Comparison of ENCODE assay signal across 22 cellular contexts in genomic region chr6:43277083-43277642, GRCh38. TPM values are rescaled to one million over a fixed set of nuclear protein-coding genes. Genes with fewer than 3 reads are reported as not detected.
DNase-seq lines count a peak whose midpoint lies in the region; FAIRE-seq and TF ChIP-seq lines count a peak whose summit lies in the region.
"Had no signal": no experiment of that assay in that cellular context is flagged by ENCODE, and none has a peak within 500 bp of the region (broad histone marks: within the 10 kb centered on the region; RNA-seq: fewer than 3 reads in every experiment).

No MANE protein-coding gene starts in this region.

- H3K9me3 Mint-ChIP-seq in CD4-positive, alpha-beta memory T cell: no peaks in the 10 kb centered on the region
- no peaks in the 10 kb centered on the region for H3K9me3 Mint-ChIP-seq in neural progenitor cell
- no peaks in the 10 kb centered on the region for H3K9me3 Mint-ChIP-seq in HFFc6
- H3K9me3 Mint-ChIP-seq: activated T-helper 1 cell treated with anti-CD3 and anti-CD28 coated beads, Interleukin-12 subunit alpha, Interleukin-12 subunit beta, Interleukin-2, Interleukin-4 antibody, amounts not matched to agents 30 ng/mL and 10 ng/mL and 1 ng/mL, durations not matched to agents 14 hours and 24 hours and 36 hours; T-helper 1 cell treated with Interleukin-12 subunit alpha and Interleukin-12 subunit beta and Interleukin-4 antibody, amounts not matched to agents 30 μg/mL and 1 μg/mL, for 36 hours had no signal

- POLR2A ChIA-PET in CD4-positive, alpha-beta memory T cell (lab: Charles Lee; ENCODE audit: partially characterized antibody): interaction anchor here (0.6 kb wide), 1 partner anchor 282 kb away, joined by 3 read pairs; no protein-coding TSS in a partner anchor

- no peak overlapping the region for H3K27ac ChIP-seq in CD4-positive, alpha-beta memory T cell (ENCODE audit: low read depth, low read length)
- H3K27ac ChIP-seq in Peyer's patch (peak overlapping the region in 3 of 4 donors; percentile 79 to 94 (median 93)), kidney (ENCODE audit: low read depth in 2 of 2, low read length in 2 of 2) (peak overlapping the region; percentile 78 to 82), neural progenitor cell (no peak overlapping the region)
- H3K27ac ChIP-seq: breast epithelium, left ventricle myocardium inferior, SJCRH30, thoracic aorta had no signal

- peaks cover 4 to 9% (median 6%) of the 10 kb centered on the region in 4 donors for H3K4me1 Mint-ChIP-seq in CD4-positive, alpha-beta memory T cell
- H3K4me1 Mint-ChIP-seq in neural progenitor cell: peaks cover 38% of the 10 kb centered on the region
- peaks cover 25% of the 10 kb centered on the region for H3K4me1 Mint-ChIP-seq in HFFc6 (ENCODE audit: low read depth)

- no peak for DNase-seq in CD4-positive, alpha-beta memory T cell
- DNase-seq in Peyer's patch: no peak
- no peak for DNase-seq in kidney
- no peak for DNase-seq in neural progenitor cell (ENCODE audit: low spot score)
- no peak for DNase-seq in HFFc6
- DNase-seq in DMS79 treated with DMSO at 0.1 percent for 48 hours (lab: John Stamatoyannopoulos, UW): no peak
- DNase-seq in NCI-H2227 treated with DMSO at 0.1 percent for 48 hours (lab: John Stamatoyannopoulos, UW): no peak
- DNase-seq: cortex of kidney, DMS79, left ventricle myocardium inferior, NCI-H1105 treated with DMSO at 0.1 percent for 48 hours, NCI-H2081 treated with DMSO at 0.1 percent for 48 hours, NCI-H446 treated with DMSO at 0.1 percent for 48 hours, sigmoid colon, SJCRH30 had no signal

- CTCF ChIA-PET in CD4-positive, alpha-beta memory T cell (lab: Charles Lee; ENCODE audit: partially characterized antibody): interaction anchor here (1.4 to 1.6 kb wide), 2 partner anchors 120 to 121 kb away, joined by 3 to 4 read pairs; no protein-coding TSS in a partner anchor

- peaks cover 36% of the 10 kb centered on the region for H3F3A ChIP-seq in neural progenitor cell (ENCODE audit: low read depth)

- no peak for FAIRE-seq in kidney (lab: Jason Lieb, UNC)
- FAIRE-seq: endothelial cell of umbilical vein had no signal

- no peak overlapping the region for H3K4me3 ChIP-seq in CD4-positive, alpha-beta memory T cell (ENCODE audit: low read length in 2 of 2)
- H3K4me3 ChIP-seq in Peyer's patch: no peak overlapping the region
- peak overlapping the region in 1 of 2 donors; percentile 29 for H3K4me3 ChIP-seq in kidney (ENCODE audit: low read length in 2 of 2)
- no peak overlapping the region for H3K4me3 ChIP-seq in neural progenitor cell
- H3K4me3 ChIP-seq: breast epithelium, SJCRH30, thoracic aorta had no signal

- H3K9ac ChIP-seq in kidney (ENCODE audit: low read length in 2 of 2) (peak overlapping the region in 1 of 2 donors; percentile 12), neural progenitor cell (no peak overlapping the region)

- H3K4me3 Mint-ChIP-seq in CD4-positive, alpha-beta memory T cell: peak overlapping the region; percentile 38 to 84 (median 58)
- H3K4me3 Mint-ChIP-seq in neural progenitor cell (peak overlapping the region; percentile 55), HFFc6 (no peak overlapping the region)
- H3K4me3 Mint-ChIP-seq: activated T-helper 1 cell treated with anti-CD3 and anti-CD28 coated beads, Interleukin-12 subunit alpha, Interleukin-12 subunit beta, Interleukin-2, Interleukin-4 antibody, amounts not matched to agents 30 ng/mL and 10 ng/mL and 1 ng/mL, durations not matched to agents 14 hours and 24 hours and 36 hours had no signal

- no peaks in the 10 kb centered on the region for H3K9me3 ChIP-seq in CD4-positive, alpha-beta memory T cell (ENCODE audit: control insufficient read depth in 1 of 2, low read length in 2 of 2)
- H3K9me3 ChIP-seq in Peyer's patch: no peaks in the 10 kb centered on the region
- no peaks in the 10 kb centered on the region for H3K9me3 ChIP-seq in kidney (ENCODE audit: control insufficient read depth in 1 of 2, low read length in 2 of 2)
- H3K9me3 ChIP-seq in neural progenitor cell (ENCODE audit: low read depth): no peaks in the 10 kb centered on the region
- H3K9me3 ChIP-seq: breast epithelium, heart left ventricle, left ventricle myocardium inferior, sigmoid colon, SJCRH30, thoracic aorta had no signal

- H2AFZ ChIP-seq in neural progenitor cell (replicated peaks): no peak overlapping the region

- peaks cover 17% of the 10 kb centered on the region for H3K4me1 ChIP-seq in CD4-positive, alpha-beta memory T cell (ENCODE audit: insufficient read depth, low read length)
- peaks cover 0 to 45% (median 15%) of the 10 kb centered on the region in 4 donors for H3K4me1 ChIP-seq in Peyer's patch
- H3K4me1 ChIP-seq in kidney (ENCODE audit: control insufficient read depth in 1 of 2, insufficient read depth in 1 of 2, low read depth in 1 of 2, low read length in 2 of 2): peaks cover 11 to 15% of the 10 kb centered on the region in 2 donors
- H3K4me1 ChIP-seq in neural progenitor cell: peaks cover 32% of the 10 kb centered on the region
- H3K4me1 ChIP-seq: SJCRH30 had no signal

- no peaks in the 10 kb centered on the region for H4K20me1 ChIP-seq in neural progenitor cell (ENCODE audit: low read depth)

- intact Hi-C loops in CD4-positive, alpha-beta memory T cell (cut with micrococcal nuclease): no loop called here
- intact Hi-C loops in kidney (cut with DNase I): no loop called here

- peaks cover 6 to 20% of the 10 kb centered on the region in 2 donors for H3K27me3 Mint-ChIP-seq in CD4-positive, alpha-beta memory T cell
- peaks cover 31% of the 10 kb centered on the region for H3K27me3 Mint-ChIP-seq in neural progenitor cell (ENCODE audit: insufficient read depth, low read depth)
- peaks cover 19% of the 10 kb centered on the region for H3K27me3 Mint-ChIP-seq in HFFc6 (ENCODE audit: insufficient read depth)

- no peaks in the 10 kb centered on the region for H3K36me3 ChIP-seq in CD4-positive, alpha-beta memory T cell (ENCODE audit: insufficient read depth, low read length)
- H3K36me3 ChIP-seq in Peyer's patch (no peaks in the 10 kb centered on the region), kidney (ENCODE audit: control insufficient read depth in 1 of 2, insufficient read depth in 2 of 2, low read length in 2 of 2) (no peaks in the 10 kb centered on the region), neural progenitor cell (no peaks in the 10 kb centered on the region)
- H3K36me3 ChIP-seq: breast epithelium, heart left ventricle, left ventricle myocardium inferior, sigmoid colon, SJCRH30, thoracic aorta had no signal

- H3K27me3 ChIP-seq in CD4-positive, alpha-beta memory T cell (ENCODE audit: insufficient read depth, low read length): peaks cover 12% of the 10 kb centered on the region
- H3K27me3 ChIP-seq in Peyer's patch: no peaks in the 10 kb centered on the region
- H3K27me3 ChIP-seq in neural progenitor cell: peaks cover 41% of the 10 kb centered on the region

- no peaks in the 10 kb centered on the region for H3K79me2 ChIP-seq in neural progenitor cell (ENCODE audit: low read depth)

- no peak for TF ChIP-seq POLR2A in Peyer's patch (IDR thresholded peaks at IDR 0.05)

- TF ChIP-seq CTCF in Peyer's patch (IDR thresholded peaks at IDR 0.05): no peak
- TF ChIP-seq CTCF in kidney (IDR thresholded peaks at IDR 0.05; ENCODE audit: borderline replicate concordance, extremely low read depth, insufficient read depth): no peak
- TF ChIP-seq CTCF in neural progenitor cell (IDR thresholded peaks at IDR 0.05): no peak
- no peak for TF ChIP-seq CTCF in HFFc6 (IDR thresholded peaks at IDR 0.05)

- H3K27ac Mint-ChIP-seq in CD4-positive, alpha-beta memory T cell: peak overlapping the region in 2 of 7 donors; percentile 38 to 60
- H3K27ac Mint-ChIP-seq in neural progenitor cell: no peak overlapping the region
- H3K27ac Mint-ChIP-seq in HFFc6: no peak overlapping the region
- H3K27ac Mint-ChIP-seq: activated T-helper 1 cell treated with anti-CD3 and anti-CD28 coated beads, Interleukin-12 subunit alpha, Interleukin-12 subunit beta, Interleukin-2, Interleukin-4 antibody, amounts not matched to agents 30 ng/mL and 10 ng/mL and 1 ng/mL, durations not matched to agents 14 hours and 24 hours and 36 hours; T-helper 1 cell treated with Interleukin-12 subunit alpha and Interleukin-12 subunit beta and Interleukin-4 antibody, amounts not matched to agents 30 μg/mL and 1 μg/mL, for 36 hours had no signal

- no peaks in the 10 kb centered on the region for H3K36me3 Mint-ChIP-seq in CD4-positive, alpha-beta memory T cell
- H3K36me3 Mint-ChIP-seq in neural progenitor cell (peaks cover under 1% of the 10 kb centered on the region), HFFc6 (ENCODE audit: low read depth) (no peaks in the 10 kb centered on the region)

- no peak overlapping the region for H3K4me2 ChIP-seq in neural progenitor cell

RNA-seq across cellular contexts. Expression of gene SLC22A7, which starts 20.9 kb away (rescaled TPM):
- not detected for total RNA-seq in CD4-positive, alpha-beta memory T cell
- polyA plus RNA-seq in CD4-positive, alpha-beta memory T cell: not detected
- under 1 TPM in 1 of 4 donors, not detected in 3; 0.80 TPM for total RNA-seq in Peyer's patch
- total RNA-seq in kidney: 2.0 TPM
- polyA plus RNA-seq in kidney (ENCODE audit: insufficient read depth, low read depth, low replicate concordance): 34.8 TPM
- not detected in 2 replicates for total RNA-seq in neural progenitor cell (ENCODE audit: low replicate concordance)
- not detected for total RNA-seq in HFFc6 (2021; fragmentation: NEBNext Ultra II Directional; extraction: Animal tissue kit (Norgen Biotek cat#: 25700))
- total RNA-seq: activated T-helper 1 cell treated with anti-CD3 and anti-CD28 coated beads, Interleukin-12 subunit alpha, Interleukin-12 subunit beta, Interleukin-2, Interleukin-4 antibody, amounts not matched to agents 30 ng/mL and 10 ng/mL and 1 ng/mL, durations not matched to agents 14 hours and 24 hours and 36 hours; breast epithelium; endothelial cell of umbilical vein; left ventricle myocardium inferior; sigmoid colon; SJCRH30; thoracic aorta had no signal
- polyA plus RNA-seq: adipose tissue, endothelial cell of umbilical vein, sigmoid colon had no signal

RNA-seq across cellular contexts. Expression of gene CRIP3, which starts 31.5 kb away (rescaled TPM):
- 1 to 10 TPM; 1.9 to 3.0 TPM for total RNA-seq in CD4-positive, alpha-beta memory T cell
- polyA plus RNA-seq in CD4-positive, alpha-beta memory T cell: not detected
- 1 to 10 TPM in 1 of 4 donors, not detected in 3; 6.8 TPM for total RNA-seq in Peyer's patch
- total RNA-seq in kidney: 5.6 TPM
- 14.3 TPM for polyA plus RNA-seq in kidney (ENCODE audit: insufficient read depth, low read depth, low replicate concordance)
- 21.3 and 35.4 TPM in 2 replicates for total RNA-seq in neural progenitor cell (ENCODE audit: low replicate concordance)
- total RNA-seq in HFFc6 (2021; fragmentation: NEBNext Ultra II Directional; extraction: Animal tissue kit (Norgen Biotek cat#: 25700)): not detected
- total RNA-seq: activated T-helper 1 cell treated with anti-CD3 and anti-CD28 coated beads, Interleukin-12 subunit alpha, Interleukin-12 subunit beta, Interleukin-2, Interleukin-4 antibody, amounts not matched to agents 30 ng/mL and 10 ng/mL and 1 ng/mL, durations not matched to agents 14 hours and 24 hours and 36 hours; endothelial cell of umbilical vein; sigmoid colon; SJCRH30; thoracic aorta had no signal
- polyA plus RNA-seq: endothelial cell of umbilical vein had no signal

RNA-seq across cellular contexts. Expression of gene TTBK1, which starts 33.9 kb away (rescaled TPM):
- total RNA-seq in CD4-positive, alpha-beta memory T cell: under 1 TPM in 1 of 2 experiments, not detected in 1; 0.06 TPM
- polyA plus RNA-seq in CD4-positive, alpha-beta memory T cell: not detected
- total RNA-seq in Peyer's patch: 1 to 10 TPM in 3 of 4 donors, not detected in 1; 1.4 to 2.4 (median 1.4) TPM
- 0.31 TPM for total RNA-seq in kidney
- polyA plus RNA-seq in kidney (ENCODE audit: insufficient read depth, low read depth, low replicate concordance): 0.26 TPM
- 1.7 and 3.2 TPM in 2 replicates for total RNA-seq in neural progenitor cell (ENCODE audit: low replicate concordance)
- not detected for total RNA-seq in HFFc6 (2021; fragmentation: NEBNext Ultra II Directional; extraction: Animal tissue kit (Norgen Biotek cat#: 25700))
- total RNA-seq: endothelial cell of umbilical vein, SJCRH30, thoracic aorta had no signal

RNA-seq across cellular contexts. Expression of gene DNPH1, which starts 47.9 kb away (rescaled TPM):
- 10 to 100 TPM; 32.8 to 34.8 TPM for total RNA-seq in CD4-positive, alpha-beta memory T cell
- polyA plus RNA-seq in CD4-positive, alpha-beta memory T cell: 100 to 1,000 TPM in 1 of 2 donors, 10 to 100 TPM in 1; 93.5 to 159 TPM
- total RNA-seq in Peyer's patch: 100 to 1,000 TPM; 138 to 304 (median 176) TPM
- total RNA-seq in kidney: 74.3 TPM
- 373 TPM for polyA plus RNA-seq in kidney (ENCODE audit: insufficient read depth, low read depth, low replicate concordance)
- 25.2 and 113 TPM in 2 replicates for total RNA-seq in neural progenitor cell (ENCODE audit: low replicate concordance)
- total RNA-seq in HFFc6 (2021; fragmentation: NEBNext Ultra II Directional; extraction: Animal tissue kit (Norgen Biotek cat#: 25700)): 10 to 100 TPM; 38.3 to 56.3 (median 49.1) TPM

Comparison
In these comparisons a context has a peak if more than half of its experiments do, and no peak if none do; other contexts are left out.
1. H3K27ac ChIP-seq: peak in Peyer's patch (3 of 4) and kidney (2 of 2); none in CD4-positive, alpha-beta memory T cell (single experiment) and neural progenitor cell (single experiment).